Comparison of ENCODE assay signal across 14 cellular contexts in genomic region chr19:5561559-5561958, GRCh38. TPM values are rescaled to one million over a fixed set of nuclear protein-coding genes. Genes with fewer than 3 reads are reported as not detected.
A peak's percentile ranks its signal among the peaks of the same experiment; 100 is the strongest.
DNase-seq lines count a peak whose midpoint lies in the region; ATAC-seq and TF ChIP-seq lines count a peak whose summit lies in the region.
"Had no signal": no experiment of that assay in that cellular context is flagged by ENCODE, and none has a peak within 500 bp of the region (broad histone marks: within the 10 kb centered on the region; RNA-seq: fewer than 3 reads in every experiment).

No MANE protein-coding gene starts in this region.

- CTCF ChIA-PET in activated CD8-positive, alpha-beta T cell treated with anti-CD3 and anti-CD28 coated beads for 36 hours (lab: Charles Lee), result interaction anchor here (0.7 to 1.7 kb wide), 4 partner anchors 14 to 35 kb away, joined by 3 to 6 read pairs (median 4); no protein-coding TSS in a partner anchor
- CTCF ChIA-PET in activated CD8-positive, alpha-beta T cell treated with anti-CD3 and anti-CD28 coated beads, Interleukin-2, amount 10 ng/mL, durations not matched to agents 7 days and 5 days (lab: Charles Lee), result no interaction called here
- CTCF ChIA-PET in PC-9 (lab: Charles Lee), result no interaction called here

- H2AFZ ChIP-seq in PC-9, result no peak overlapping the region

- ATAC-seq in activated CD8-positive, alpha-beta T cell treated with anti-CD3 and anti-CD28 coated beads for 36 hours, result no peak
- ATAC-seq in activated CD8-positive, alpha-beta T cell treated with anti-CD3 and anti-CD28 coated beads, Interleukin-2, amount 10 ng/mL, durations not matched to agents 7 days and 5 days, result no peak
- ATAC-seq in gastroesophageal sphincter, result no peak
- ATAC-seq in esophagus mucosa, result no peak

- H3K9ac ChIP-seq in colonic mucosa (ENCODE audit: low read depth in 2 of 2, low read length in 2 of 2), result no peak overlapping the region

- H3K27me3 ChIP-seq in PC-9 (ENCODE audit: insufficient read depth, low read depth) (no peaks in the 10 kb centered on the region), gastroesophageal sphincter (peaks cover 57% of the 10 kb centered on the region), colonic mucosa (no peaks in the 10 kb centered on the region)
- H3K27me3 ChIP-seq: upper lobe of left lung had no signal

- H3K27ac Mint-ChIP-seq in activated CD8-positive, alpha-beta T cell treated with anti-CD3 and anti-CD28 coated beads for 36 hours, result no peak overlapping the region
- no peak overlapping the region for H3K27ac Mint-ChIP-seq in activated CD8-positive, alpha-beta T cell treated with anti-CD3 and anti-CD28 coated beads, Interleukin-2, amount 10 ng/mL, durations not matched to agents 7 days and 5 days

- H3K4me2 ChIP-seq in PC-9, result no peak overlapping the region

- H3K36me3 Mint-ChIP-seq in activated CD8-positive, alpha-beta T cell treated with anti-CD3 and anti-CD28 coated beads for 36 hours (ENCODE audit: low read depth), result peaks cover 6% of the 10 kb centered on the region
- no peaks in the 10 kb centered on the region for H3K36me3 Mint-ChIP-seq in activated CD8-positive, alpha-beta T cell treated with anti-CD3 and anti-CD28 coated beads, Interleukin-2, amount 10 ng/mL, durations not matched to agents 7 days and 5 days (ENCODE audit: low read depth)

- WGBS in gastroesophageal sphincter (ENCODE audit: low coverage in 1 of 2), 2 donors, result 72 to 74% methylated on average over 2 to 4 of the region's 6 CpGs

- peaks cover 3% of the 10 kb centered on the region; the same call in 1 of the 2 replicates for H3F3A ChIP-seq in PC-9 (ENCODE audit: insufficient read depth, low read depth)

- 0 out of 2 replicates have a peak, but pooled peaks cover 4% of the 10 kb centered on the region for H3K79me2 ChIP-seq in PC-9 (ENCODE audit: low read depth)

- H3K36me3 ChIP-seq in PC-9 (ENCODE audit: low read depth) (no peaks in the 10 kb centered on the region), gastroesophageal sphincter (no peaks in the 10 kb centered on the region), colonic mucosa (no peaks in the 10 kb centered on the region)
- H3K36me3 ChIP-seq: upper lobe of left lung had no signal

- POLR2A ChIA-PET in activated CD8-positive, alpha-beta T cell treated with anti-CD3 and anti-CD28 coated beads for 36 hours (lab: Charles Lee), result no interaction called here
- POLR2A ChIA-PET in activated CD8-positive, alpha-beta T cell treated with anti-CD3 and anti-CD28 coated beads, Interleukin-2, amount 10 ng/mL, durations not matched to agents 7 days and 5 days (lab: Charles Lee), result no interaction called here
- POLR2A ChIA-PET in PC-9 (lab: Charles Lee; ENCODE audit: unreplicated experiment), result interaction anchor here (0.6 kb wide), 1 partner anchor 715 kb away, joined by 4 read pairs; no protein-coding TSS in a partner anchor

- intact Hi-C loops in activated CD8-positive, alpha-beta T cell treated with anti-CD3 and anti-CD28 coated beads for 36 hours (cut with micrococcal nuclease), result no loop called here
- intact Hi-C loops in PC-9 (cut with micrococcal nuclease; ENCODE audit: unreplicated experiment) (no loop called here), colonic mucosa (cut with DNase I) (loop anchor here (10.0 kb wide), 1 partner anchor 517 kb away; no protein-coding TSS in a partner anchor)

- H3K9me3 Mint-ChIP-seq in activated CD8-positive, alpha-beta T cell treated with anti-CD3 and anti-CD28 coated beads for 36 hours, result peaks cover 7% of the 10 kb centered on the region
- peaks cover 4% of the 10 kb centered on the region for H3K9me3 Mint-ChIP-seq in activated CD8-positive, alpha-beta T cell treated with anti-CD3 and anti-CD28 coated beads, Interleukin-2, amount 10 ng/mL, durations not matched to agents 7 days and 5 days (ENCODE audit: insufficient read depth)
- H3K9me3 Mint-ChIP-seq: central memory CD8-positive, alpha-beta T cell had no signal

- no peak overlapping the region for H3K4me3 Mint-ChIP-seq in activated CD8-positive, alpha-beta T cell treated with anti-CD3 and anti-CD28 coated beads for 36 hours
- H3K4me3 Mint-ChIP-seq in activated CD8-positive, alpha-beta T cell treated with anti-CD3 and anti-CD28 coated beads, Interleukin-2, amount 10 ng/mL, durations not matched to agents 7 days and 5 days, result no peak overlapping the region
- H3K4me3 Mint-ChIP-seq: central memory CD8-positive, alpha-beta T cell had no signal

- no peaks in the 10 kb centered on the region for H3K9me3 ChIP-seq in PC-9 (ENCODE audit: insufficient read depth, low read depth)
- H3K9me3 ChIP-seq in gastroesophageal sphincter, result peaks cover 0 to 17% (median 0%) of the 10 kb centered on the region in 3 donors
- H3K9me3 ChIP-seq in colonic mucosa, result no peaks in the 10 kb centered on the region

- H3K4me3 ChIP-seq in PC-9 (no peak overlapping the region), fibroblast of pulmonary artery (replicated peaks; ENCODE audit: low read depth, low read length) (no peak overlapping the region), gastroesophageal sphincter (no peak overlapping the region), colonic mucosa (no peak overlapping the region)
- H3K4me3 ChIP-seq: lung, upper lobe of left lung had no signal

- H3K4me1 ChIP-seq in PC-9 (replicated peaks; ENCODE audit: insufficient read depth) (no peaks in the 10 kb centered on the region), gastroesophageal sphincter (no peaks in the 10 kb centered on the region), colonic mucosa (no peaks in the 10 kb centered on the region)
- H3K4me1 ChIP-seq: upper lobe of left lung had no signal

- BruUV-seq in PC-9 (replicated peaks; lab: Mats Ljungman, UMichigan), result no TSS peak

- no peak for TF ChIP-seq EP300 in gastroesophageal sphincter (IDR thresholded peaks at IDR 0.05)

- peak; percentile 53 for TF ChIP-seq CTCF in activated CD8-positive, alpha-beta T cell treated with anti-CD3 and anti-CD28 coated beads for 36 hours (IDR thresholded peaks at IDR 0.05)
- TF ChIP-seq CTCF in PC-9 (conservative IDR thresholded peaks at IDR 0.05) (peak; percentile 75), fibroblast of pulmonary artery (IDR thresholded peaks at IDR 0.05; ENCODE audit: low read length, missing control alignments) (peak; percentile 45), gastroesophageal sphincter (IDR thresholded peaks at IDR 0.05) (no peak), colonic mucosa (IDR thresholded peaks at IDR 0.05) (no peak)

- no peak for TF ChIP-seq POLR2A in gastroesophageal sphincter (IDR thresholded peaks at IDR 0.05)

- H3K27me3 Mint-ChIP-seq in activated CD8-positive, alpha-beta T cell treated with anti-CD3 and anti-CD28 coated beads for 36 hours, result peaks cover 22% of the 10 kb centered on the region
- peaks cover 7% of the 10 kb centered on the region for H3K27me3 Mint-ChIP-seq in activated CD8-positive, alpha-beta T cell treated with anti-CD3 and anti-CD28 coated beads, Interleukin-2, amount 10 ng/mL, durations not matched to agents 7 days and 5 days (ENCODE audit: low read depth)

- H4K20me1 ChIP-seq in PC-9 (ENCODE audit: insufficient read depth), result no peaks in the 10 kb centered on the region

- H3K27ac ChIP-seq in PC-9, result no peak overlapping the region
- H3K27ac ChIP-seq in gastroesophageal sphincter, result no peak overlapping the region
- H3K27ac ChIP-seq in colonic mucosa, result no peak overlapping the region
- H3K27ac ChIP-seq: upper lobe of left lung had no signal

- no peaks in the 10 kb centered on the region for H3K4me1 Mint-ChIP-seq in activated CD8-positive, alpha-beta T cell treated with anti-CD3 and anti-CD28 coated beads for 36 hours (ENCODE audit: low read depth)
- no peaks in the 10 kb centered on the region for H3K4me1 Mint-ChIP-seq in activated CD8-positive, alpha-beta T cell treated with anti-CD3 and anti-CD28 coated beads, Interleukin-2, amount 10 ng/mL, durations not matched to agents 7 days and 5 days (ENCODE audit: low read depth)
- H3K4me1 Mint-ChIP-seq: central memory CD8-positive, alpha-beta T cell had no signal

- no peaks in the 10 kb centered on the region for H3K9me2 ChIP-seq in PC-9 (ENCODE audit: insufficient read depth)

- no peak for DNase-seq in activated CD8-positive, alpha-beta T cell treated with anti-CD3 and anti-CD28 coated beads for 36 hours
- DNase-seq in activated CD8-positive, alpha-beta T cell treated with anti-CD3 and anti-CD28 coated beads, Interleukin-2, amount 10 ng/mL, durations not matched to agents 7 days and 5 days, result no peak
- no peak for DNase-seq in PC-9
- DNase-seq in fibroblast of pulmonary artery (ENCODE audit: low read depth), result no peak
- no peak for DNase-seq in colonic mucosa
- no peak for DNase-seq in germinal center (ENCODE audit: low spot score)
- DNase-seq: NCI-H1930, upper lobe of left lung had no signal

RNA-seq across cellular contexts. Expression of gene TINCR, which starts 6.2 kb away (rescaled TPM):
- total RNA-seq in activated CD8-positive, alpha-beta T cell treated with anti-CD3 and anti-CD28 coated beads for 36 hours, result under 1 TPM; 0.38 to 0.50 TPM
- under 1 TPM; 0.26 to 0.68 TPM for total RNA-seq in activated CD8-positive, alpha-beta T cell treated with anti-CD3 and anti-CD28 coated beads, Interleukin-2, amount 10 ng/mL, durations not matched to agents 7 days and 5 days
- total RNA-seq in PC-9 (2021) (4.4 and 8.0 TPM in 2 replicates), gastroesophageal sphincter (under 1 TPM; 0.35 to 0.64 (median 0.44) TPM), colonic mucosa (1 to 10 TPM; 2.2 to 4.4 TPM), esophagus mucosa (29.7 TPM)
- total RNA-seq: HT-29, renal cortical epithelial cell had no signal

Comparison
In these comparisons a context has a peak if more than half of its experiments do, and no peak if none do; other contexts are left out.
1. CTCF ChIP-seq: peak in activated CD8-positive, alpha-beta T cell treated with anti-CD3 and anti-CD28 coated beads for 36 hours (single experiment), PC-9 (single experiment) and fibroblast of pulmonary artery (single experiment); none in gastroesophageal sphincter (0 of 4) and colonic mucosa (single experiment).